Comparison of ENCODE assay signal across 11 cellular contexts in the genomic region with DNA sequence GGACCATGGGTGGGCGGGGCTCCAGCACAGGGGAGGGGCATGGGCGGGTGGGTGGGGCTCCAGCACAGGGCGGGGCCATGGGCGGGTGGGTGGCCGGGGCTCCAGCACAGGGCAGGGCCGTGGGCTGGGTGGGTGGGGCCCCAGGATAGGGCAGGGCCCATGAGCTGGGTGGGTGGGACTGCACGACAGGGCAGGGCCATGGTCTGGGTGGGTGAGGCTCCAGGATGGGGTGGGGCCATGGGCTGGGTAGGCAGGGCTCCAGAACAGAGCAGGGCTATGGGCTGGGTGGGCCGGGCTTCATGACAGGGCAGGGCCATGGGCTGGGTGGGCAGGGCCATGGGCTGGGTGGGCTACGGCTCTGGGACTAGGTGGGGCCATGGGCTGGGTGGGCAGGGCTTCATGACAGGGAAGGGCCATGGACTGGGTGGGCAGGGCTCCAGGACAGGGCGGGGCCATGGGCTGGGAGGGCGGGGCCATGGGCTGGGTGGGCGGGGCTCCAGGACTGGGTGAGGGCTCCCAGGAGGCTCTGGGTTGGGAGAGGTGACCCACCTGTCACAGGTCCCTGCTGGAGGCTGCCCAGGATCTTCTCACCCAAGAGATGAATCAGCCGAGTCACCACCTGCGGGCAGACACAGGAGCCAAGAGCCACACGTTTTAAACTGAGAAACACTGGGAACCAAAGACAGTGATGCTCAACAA. TPM values are rescaled to one million over a fixed set of nuclear protein-coding genes. Genes with fewer than 3 reads are reported as not detected.
DNase-seq lines count a peak whose midpoint lies in the region; ATAC-seq and TF ChIP-seq lines count a peak whose summit lies in the region.
"Had no signal": no experiment of that assay in that cellular context is flagged by ENCODE, and none has a peak within 500 bp of the region (broad histone marks: within the 10 kb centered on the region; RNA-seq: fewer than 3 reads in every experiment).

No MANE protein-coding gene starts in this region.

- no peaks in the 10 kb centered on the region for H3K9me3 Mint-ChIP-seq in CD4-positive, alpha-beta memory T cell
- H3K9me3 Mint-ChIP-seq: IgD-negative memory B cell had no signal

- H3K36me3 Mint-ChIP-seq in T-helper 17 cell (ENCODE audit: low read depth), result no peaks in the 10 kb centered on the region
- no peaks in the 10 kb centered on the region for H3K36me3 Mint-ChIP-seq in CD4-positive, alpha-beta memory T cell

- TF ChIP-seq CTCF in A673 (conservative IDR thresholded peaks at IDR 0.05; ENCODE audit: low read depth, low read length), result no peak
- TF ChIP-seq CTCF in GM13976 (IDR thresholded peaks at IDR 0.05; ENCODE audit: borderline replicate concordance, control extremely low read depth, extremely low read depth, insufficient read depth, missing control alignments), result no peak

- no peaks in the 10 kb centered on the region for H3K36me3 ChIP-seq in A673 (ENCODE audit: insufficient read depth, low read length, poor library complexity, severe bottlenecking)
- H3K36me3 ChIP-seq in CD4-positive, alpha-beta memory T cell (ENCODE audit: insufficient read depth, low read length), result no peaks in the 10 kb centered on the region

- H3K27ac ChIP-seq in A673 (ENCODE audit: low read depth, low read length, poor library complexity, severe bottlenecking), result no peak overlapping the region
- no peak overlapping the region for H3K27ac ChIP-seq in CD4-positive, alpha-beta memory T cell (ENCODE audit: low read depth, low read length)
- H3K27ac ChIP-seq: heart right ventricle had no signal

- no peaks in the 10 kb centered on the region for H3K27me3 Mint-ChIP-seq in T-helper 17 cell
- no peaks in the 10 kb centered on the region for H3K27me3 Mint-ChIP-seq in CD4-positive, alpha-beta memory T cell
- H3K27me3 Mint-ChIP-seq: IgD-negative memory B cell had no signal

- no peak overlapping the region for H3K4me3 ChIP-seq in A673 (ENCODE audit: low read depth, low read length, poor library complexity, severe bottlenecking)
- no peak overlapping the region for H3K4me3 ChIP-seq in CD4-positive, alpha-beta memory T cell (ENCODE audit: low read length in 2 of 2)
- H3K4me3 ChIP-seq: heart right ventricle had no signal

- CTCF ChIA-PET in A673 (lab: Charles Lee), result interaction anchor here (0.6 kb wide), 1 partner anchor 197 kb away, joined by 4 read pairs; no protein-coding TSS in a partner anchor
- CTCF ChIA-PET in CD4-positive, alpha-beta memory T cell (lab: Charles Lee; ENCODE audit: partially characterized antibody), result no interaction called here

- DNase-seq in A673 (ENCODE audit: low spot score), result peak; percentile 63
- DNase-seq in GM13976 (ENCODE audit: low spot score), result peak; percentile 77
- no peak for DNase-seq in T-helper 17 cell
- DNase-seq in islet precursor cell, result peak; percentile 53
- DNase-seq in CD4-positive, alpha-beta memory T cell, result no peak
- DNase-seq in NCI-H1694 (lab: John Stamatoyannopoulos, UW), result no peak
- DNase-seq: heart right ventricle had no signal

- H3K27ac Mint-ChIP-seq in T-helper 17 cell, result no peak overlapping the region
- no peak overlapping the region for H3K27ac Mint-ChIP-seq in CD4-positive, alpha-beta memory T cell

- H3K4me3 Mint-ChIP-seq in T-helper 17 cell, result no peak overlapping the region
- no peak overlapping the region for H3K4me3 Mint-ChIP-seq in CD4-positive, alpha-beta memory T cell
- H3K4me3 Mint-ChIP-seq: brain, IgD-negative memory B cell had no signal

- H3K4me1 Mint-ChIP-seq in T-helper 17 cell, result peaks cover 8% of the 10 kb centered on the region
- H3K4me1 Mint-ChIP-seq in CD4-positive, alpha-beta memory T cell, result peaks cover 0 to 7% (median 5%) of the 10 kb centered on the region in 4 donors

- in situ Hi-C loops in GM13976 (cut with MboI; ENCODE audit: low sequenced_read_pairs, unreplicated experiment), result no loop called here

- peak; percentile 69 for ATAC-seq in T-helper 17 cell
- ATAC-seq in GM18511 (IDR thresholded peaks at IDR 0.05; ENCODE audit: unreplicated experiment), result no peak
- ATAC-seq in HG02852 (IDR thresholded peaks at IDR 0.05; ENCODE audit: unreplicated experiment), result no peak

- H3K9me3 ChIP-seq in A673 (ENCODE audit: low read depth, low read length, poor library complexity, severe bottlenecking) (no peaks in the 10 kb centered on the region), T-helper 17 cell (ENCODE audit: control insufficient read depth, low read length, poor library complexity, severe bottlenecking) (no peaks in the 10 kb centered on the region)
- H3K9me3 ChIP-seq in CD4-positive, alpha-beta memory T cell (ENCODE audit: control insufficient read depth in 1 of 2, low read length in 2 of 2), result no peaks in the 10 kb centered on the region
- H3K9me3 ChIP-seq: heart right ventricle had no signal

- no peaks in the 10 kb centered on the region for H3K4me1 ChIP-seq in A673 (ENCODE audit: insufficient read depth, low read length, poor library complexity, severe bottlenecking)
- H3K4me1 ChIP-seq in CD4-positive, alpha-beta memory T cell (ENCODE audit: insufficient read depth, low read length), result no peaks in the 10 kb centered on the region

- no peaks in the 10 kb centered on the region for H3K27me3 ChIP-seq in A673 (replicated peaks; ENCODE audit: insufficient read depth, low read depth, low read length, poor library complexity)
- no peaks in the 10 kb centered on the region for H3K27me3 ChIP-seq in CD4-positive, alpha-beta memory T cell (ENCODE audit: insufficient read depth, low read length)
- H3K27me3 ChIP-seq: heart right ventricle had no signal

- POLR2A ChIA-PET in A673 (lab: Charles Lee; ENCODE audit: low non-redundant PET), result no interaction called here
- POLR2A ChIA-PET in CD4-positive, alpha-beta memory T cell (lab: Charles Lee; ENCODE audit: partially characterized antibody), result no interaction called here

- no TSS peak for BruUV-seq in A673 (replicated peaks; lab: Mats Ljungman, UMichigan)

- intact Hi-C loops in A673 (cut with micrococcal nuclease; ENCODE audit: unreplicated experiment), result no loop called here
- intact Hi-C loops in CD4-positive, alpha-beta memory T cell (cut with micrococcal nuclease), result no loop called here

RNA-seq across cellular contexts. Expression of a gene that starts 33.5 kb away (rescaled TPM):
- total RNA-seq in A673 (2021), result 52.7 and 54.9 TPM in 2 replicates
- total RNA-seq in T-helper 17 cell, result 10 to 100 TPM; 41.5 to 54.2 TPM
- 10 to 100 TPM; 18.3 to 20.9 TPM for total RNA-seq in CD4-positive, alpha-beta memory T cell
- 10 to 100 TPM in 1 of 2 donors, 1 to 10 TPM in 1; 3.8 to 10.6 TPM for polyA plus RNA-seq in CD4-positive, alpha-beta memory T cell

RNA-seq across cellular contexts. Expression of a gene that starts 51.5 kb away (rescaled TPM):
- total RNA-seq in A673 (2021) (not detected in 2 replicates), T-helper 17 cell (not detected)
- not detected for total RNA-seq in CD4-positive, alpha-beta memory T cell
- polyA plus RNA-seq in CD4-positive, alpha-beta memory T cell, result not detected
- total RNA-seq: heart right ventricle had no signal
- polyA plus RNA-seq: IgD-negative memory B cell had no signal

RNA-seq across cellular contexts. Expression of a gene that starts 57.6 kb away (rescaled TPM):
- total RNA-seq in A673 (2021) (0.90 and 1.8 TPM in 2 replicates), T-helper 17 cell (1 to 10 TPM; 7.3 to 7.5 TPM)
- 10 to 100 TPM; 15.5 to 15.7 TPM for total RNA-seq in CD4-positive, alpha-beta memory T cell
- under 1 TPM in 1 of 2 donors, not detected in 1; 0.98 TPM for polyA plus RNA-seq in CD4-positive, alpha-beta memory T cell

RNA-seq across cellular contexts. Expression of a gene that starts 59.1 kb away (rescaled TPM):
- total RNA-seq in A673 (2021) (66.6 and 67.4 TPM in 2 replicates), T-helper 17 cell (10 to 100 TPM; 52.6 to 78.8 TPM)
- total RNA-seq in CD4-positive, alpha-beta memory T cell, result 10 to 100 TPM; 91.6 to 95.9 TPM
- 10 to 100 TPM; 37.8 to 39.9 TPM for polyA plus RNA-seq in CD4-positive, alpha-beta memory T cell

Comparison
In these comparisons a context has a peak if more than half of its experiments do, and no peak if none do; other contexts are left out.
1. DNase-seq: peak in A673 (single experiment), GM13976 (single experiment) and islet precursor cell (single experiment); none in T-helper 17 cell (0 of 3), CD4-positive, alpha-beta memory T cell (0 of 5) and NCI-H1694 (single experiment).